32 cellular contexts compared by ENCODE assay signal in genomic region chr17:61701334-61701733, GRCh38.
"Had no signal": no experiment of that assay in that cellular context is flagged by ENCODE, and none has a peak within 500 bp of the region (broad histone marks: within the 10 kb centered on the region; RNA-seq: fewer than 3 reads in every experiment).

No MANE protein-coding gene starts in this region.

- H3K27ac ChIP-seq: adrenal gland, ascending aorta, body of pancreas, brain microvascular endothelial cell, breast epithelium, cardiac muscle cell had no signal

- DNase-seq: activated effector memory CD4-positive, alpha-beta T cell treated with anti-CD3 and anti-CD28 coated beads, Interleukin-2, amount 50 U/mL, for 16 hours; activated effector memory CD4-positive, alpha-beta T cell treated with Interleukin-2 at 50 U/mL for 16 hours; activated gamma-delta T cell; activated gamma-delta T cell treated with Interleukin-2 at 50 U/mL for 16 hours; activated naive CD4-positive, alpha-beta T cell; activated naive CD4-positive, alpha-beta T cell treated with anti-CD3 and anti-CD28 coated beads for 36 hours; activated naive CD4-positive, alpha-beta T cell treated with anti-CD3 and anti-CD28 coated beads, Interleukin-2, amount 10 ng/mL, durations not matched to agents 7 days and 5 days; activated naive CD4-positive, alpha-beta T cell treated with anti-CD3 and anti-CD28 coated beads, Interleukin-2, amount 50 U/mL, for 16 hours; activated naive CD4-positive, alpha-beta T cell treated with Interleukin-2 at 50 U/mL for 16 hours; activated naive CD8-positive, alpha-beta T cell treated with anti-CD3 and anti-CD28 coated beads for 36 hours; activated naive CD8-positive, alpha-beta T cell treated with anti-CD3 and anti-CD28 coated beads, Interleukin-2, amount 10 ng/mL, durations not matched to agents 7 days and 5 days; activated naive CD8-positive, alpha-beta T cell treated with anti-CD3 and anti-CD28 coated beads, Interleukin-2, amount 50 U/mL, for 24 hours; activated T-cell treated with anti-CD3 and anti-CD28 coated beads, Interleukin-2, amount 50 U/mL, for 4 hours; activated T-cell treated with anti-CD3 and anti-CD28 coated beads, Interleukin-2, amount 50 U/mL, for 48 hours; activated T-cell treated with anti-CD3 and anti-CD28 coated beads, Interleukin-2, amount 50 U/mL, for 72 hours; adrenal gland; amniotic stem cell; amygdala; anterior cingulate cortex; aorta; body of pancreas; brain microvascular endothelial cell; caudate nucleus; central memory CD4-positive, alpha-beta T cell; cerebellar nuclear complex had no signal

- H3K4me1 ChIP-seq: adrenal gland, ascending aorta, body of pancreas, breast epithelium had no signal

- H3K36me3 ChIP-seq: adrenal gland, ascending aorta, brain microvascular endothelial cell, breast epithelium, cardiac muscle cell had no signal

- H3K4me3 ChIP-seq: adrenal gland, ascending aorta, body of pancreas, breast epithelium, cardiac muscle cell had no signal

- ATAC-seq: activated naive CD4-positive, alpha-beta T cell treated with anti-CD3 and anti-CD28 coated beads, Interleukin-2, amount 50 U/mL, for 72 hours; activated naive CD8-positive, alpha-beta T cell treated with anti-CD3 and anti-CD28 coated beads, Interleukin-2, amount 50 U/mL, for 24 hours; activated T-cell treated with anti-CD3 and anti-CD28 coated beads, Interleukin-2, amount 50 U/mL, for 4 hours; activated T-cell treated with anti-CD3 and anti-CD28 coated beads, Interleukin-2, amount 50 U/mL, for 72 hours; activated T-helper 17 cell treated with anti-CD3 and anti-CD28 coated beads, Interleukin-2, amount 50 U/mL, for 72 hours; body of pancreas had no signal

- H3K27me3 ChIP-seq: adrenal gland, ascending aorta, body of pancreas, brain microvascular endothelial cell, breast epithelium, cardiac muscle cell had no signal

- FAIRE-seq: astrocyte, bronchial epithelial cell had no signal
